ENCODE assay signal across 9 cellular contexts in genomic region chr11:119585038-119585666, GRCh38.
A peak's percentile ranks its signal among the peaks of the same experiment; 100 is the strongest.
DNase-seq lines count a peak whose midpoint lies in the region; ATAC-seq and TF ChIP-seq lines count a peak whose summit lies in the region.
"Had no signal": no experiment of that assay in that cellular context is flagged by ENCODE, and none has a peak within 500 bp of the region (broad histone marks: within the 10 kb centered on the region; RNA-seq: fewer than 3 reads in every experiment).

No MANE protein-coding gene starts in this region.

- CTCF ChIA-PET in Panc1 (lab: Charles Lee) = no interaction called here
- CTCF ChIA-PET in activated CD8-positive, alpha-beta T cell treated with anti-CD3 and anti-CD28 coated beads for 36 hours (lab: Charles Lee) = no interaction called here
- CTCF ChIA-PET in activated CD4-positive, alpha-beta T cell treated with anti-CD3 and anti-CD28 coated beads for 36 hours (lab: Charles Lee) = interaction anchor here (0.5 to 0.8 kb wide), 3 partner anchors 21 to 914 kb away, joined by 3 read pairs; no protein-coding TSS in a partner anchor

- TF ChIP-seq EP300 in gastroesophageal sphincter (IDR thresholded peaks at IDR 0.05) = no peak

- peak; percentile 46 for ATAC-seq in Panc1
- ATAC-seq in gastroesophageal sphincter = peak; percentile 31
- ATAC-seq in GM19467 (IDR thresholded peaks at IDR 0.05; ENCODE audit: unreplicated experiment) = no peak
- no peak for ATAC-seq in activated CD8-positive, alpha-beta T cell treated with anti-CD3 and anti-CD28 coated beads for 36 hours
- no peak for ATAC-seq in activated CD4-positive, alpha-beta T cell treated with anti-CD3 and anti-CD28 coated beads for 36 hours
- ATAC-seq in GM19455 (IDR thresholded peaks at IDR 0.05; ENCODE audit: unreplicated experiment) = no peak

- in situ Hi-C loops in Panc1 (cut with HindIII; ENCODE audit: low pct_unique_long_range_greater_than_20kb, low sequenced_read_pairs) = no loop called here

- H3K27ac ChIP-seq in Panc1 (ENCODE audit: low read length) (no peak overlapping the region), gastroesophageal sphincter (no peak overlapping the region)

- H3K4me1 Mint-ChIP-seq in activated CD8-positive, alpha-beta T cell treated with anti-CD3 and anti-CD28 coated beads for 36 hours (ENCODE audit: low read depth) = peaks cover 4% of the 10 kb centered on the region
- H3K4me1 Mint-ChIP-seq in activated CD4-positive, alpha-beta T cell treated with anti-CD3 and anti-CD28 coated beads for 36 hours = peaks cover 4% of the 10 kb centered on the region
- H3K4me1 Mint-ChIP-seq: central memory CD8-positive, alpha-beta T cell had no signal

- H3K27ac Mint-ChIP-seq in activated CD8-positive, alpha-beta T cell treated with anti-CD3 and anti-CD28 coated beads for 36 hours = no peak overlapping the region
- H3K27ac Mint-ChIP-seq in activated CD4-positive, alpha-beta T cell treated with anti-CD3 and anti-CD28 coated beads for 36 hours = no peak overlapping the region

- POLR2A ChIA-PET in Panc1 (lab: Charles Lee) = interaction anchor here (0.6 kb wide), 1 partner anchor 414 kb away, joined by 5 read pairs; no protein-coding TSS in a partner anchor
- POLR2A ChIA-PET in activated CD8-positive, alpha-beta T cell treated with anti-CD3 and anti-CD28 coated beads for 36 hours (lab: Charles Lee) = no interaction called here
- POLR2A ChIA-PET in activated CD4-positive, alpha-beta T cell treated with anti-CD3 and anti-CD28 coated beads for 36 hours (lab: Charles Lee) = no interaction called here

- WGBS in gastroesophageal sphincter (ENCODE audit: low coverage in 1 of 2), 2 donors = 0% methylated on average over 3 of the region's 38 CpGs; no CpG with 5 or more reads in 1 of the 2 donors

- H3K27me3 ChIP-seq in Panc1 (ENCODE audit: control insufficient read depth, insufficient read depth, low read length) = peaks cover 21% of the 10 kb centered on the region
- peaks cover 32% of the 10 kb centered on the region for H3K27me3 ChIP-seq in gastroesophageal sphincter

- no peaks in the 10 kb centered on the region for H3K9me3 Mint-ChIP-seq in activated CD8-positive, alpha-beta T cell treated with anti-CD3 and anti-CD28 coated beads for 36 hours
- no peaks in the 10 kb centered on the region for H3K9me3 Mint-ChIP-seq in activated CD4-positive, alpha-beta T cell treated with anti-CD3 and anti-CD28 coated beads for 36 hours (ENCODE audit: low read depth)
- H3K9me3 Mint-ChIP-seq: central memory CD8-positive, alpha-beta T cell had no signal

- no peak for TF ChIP-seq POLR2A in gastroesophageal sphincter (IDR thresholded peaks at IDR 0.05)

- no peak for TF ChIP-seq CTCF in Panc1 (IDR thresholded peaks at IDR 0.05)
- TF ChIP-seq CTCF in gastroesophageal sphincter (IDR thresholded peaks at IDR 0.05) = no peak
- TF ChIP-seq CTCF in activated CD8-positive, alpha-beta T cell treated with anti-CD3 and anti-CD28 coated beads for 36 hours (IDR thresholded peaks at IDR 0.05) = no peak

- H3K9me3 ChIP-seq in ES-I3 (ENCODE audit: control insufficient read depth, insufficient read depth, low read length) (peaks cover 3% of the 10 kb centered on the region; the same call in 1 of the 2 replicates), Panc1 (ENCODE audit: control insufficient read depth, insufficient read depth, low read depth, low read length) (no peaks in the 10 kb centered on the region), gastroesophageal sphincter (no peaks in the 10 kb centered on the region)

- H3K4me1 ChIP-seq in ES-I3 (ENCODE audit: insufficient read depth, low read length) = peaks cover 13% of the 10 kb centered on the region
- H3K4me1 ChIP-seq in Panc1 (ENCODE audit: control insufficient read depth, insufficient read depth, low read length) = peaks cover 7% of the 10 kb centered on the region; the same call in 1 of the 2 replicates
- peaks cover 0 to 17% (median 7%) of the 10 kb centered on the region in 3 donors for H3K4me1 ChIP-seq in gastroesophageal sphincter

- peak overlapping the region; percentile 88 for H3K9ac ChIP-seq in ES-I3 (ENCODE audit: low read depth, low read length)

- no peaks in the 10 kb centered on the region for H3K36me3 Mint-ChIP-seq in activated CD8-positive, alpha-beta T cell treated with anti-CD3 and anti-CD28 coated beads for 36 hours (ENCODE audit: low read depth)
- H3K36me3 Mint-ChIP-seq in activated CD4-positive, alpha-beta T cell treated with anti-CD3 and anti-CD28 coated beads for 36 hours (ENCODE audit: low read depth) = no peaks in the 10 kb centered on the region

- no TSS peak for BruUV-seq in Panc1 (replicated peaks; lab: Mats Ljungman, UMichigan)

- H3K27me3 Mint-ChIP-seq in activated CD8-positive, alpha-beta T cell treated with anti-CD3 and anti-CD28 coated beads for 36 hours = peaks cover 44% of the 10 kb centered on the region
- H3K27me3 Mint-ChIP-seq in activated CD4-positive, alpha-beta T cell treated with anti-CD3 and anti-CD28 coated beads for 36 hours = peaks cover 45% of the 10 kb centered on the region

- no peak for DNase-seq in Panc1 (ENCODE audit: low read depth, low spot score)
- DNase-seq in putamen (ENCODE audit: low spot score) = peak; percentile 59
- no peak for DNase-seq in activated CD8-positive, alpha-beta T cell treated with anti-CD3 and anti-CD28 coated beads for 36 hours
- DNase-seq in activated CD4-positive, alpha-beta T cell treated with anti-CD3 and anti-CD28 coated beads for 36 hours = no peak

- H3K36me3 ChIP-seq in ES-I3 (ENCODE audit: insufficient read depth, low read length) (no peaks in the 10 kb centered on the region), Panc1 (ENCODE audit: control insufficient read depth, insufficient read depth, low read length) (no peaks in the 10 kb centered on the region), gastroesophageal sphincter (no peaks in the 10 kb centered on the region)

- H3K4me3 ChIP-seq in Panc1 (ENCODE audit: low read depth in 2 of 2, low read length in 2 of 2) (peak overlapping the region; percentile 39 to 46), gastroesophageal sphincter (peak overlapping the region; percentile 28 to 52)

- intact Hi-C loops in Panc1 (cut with micrococcal nuclease; ENCODE audit: unreplicated experiment) = no loop called here
- intact Hi-C loops in activated CD8-positive, alpha-beta T cell treated with anti-CD3 and anti-CD28 coated beads for 36 hours (cut with micrococcal nuclease) = no loop called here
- intact Hi-C loops in activated CD4-positive, alpha-beta T cell treated with anti-CD3 and anti-CD28 coated beads for 36 hours (cut with DNase I, micrococcal nuclease) = no loop called here

- no peak overlapping the region for H3K4me3 Mint-ChIP-seq in activated CD8-positive, alpha-beta T cell treated with anti-CD3 and anti-CD28 coated beads for 36 hours
- no peak overlapping the region for H3K4me3 Mint-ChIP-seq in activated CD4-positive, alpha-beta T cell treated with anti-CD3 and anti-CD28 coated beads for 36 hours
- H3K4me3 Mint-ChIP-seq: central memory CD8-positive, alpha-beta T cell had no signal

Comparison
In these comparisons a context has a peak if more than half of its experiments do, and no peak if none do; other contexts are left out.
1. ATAC-seq: peak in Panc1 (single experiment) and gastroesophageal sphincter (single experiment); none in GM19467 (single experiment), activated CD8-positive, alpha-beta T cell treated with anti-CD3 and anti-CD28 coated beads for 36 hours (single experiment), activated CD4-positive, alpha-beta T cell treated with anti-CD3 and anti-CD28 coated beads for 36 hours (single experiment) and GM19455 (single experiment).